Comparison of ENCODE assay signal across 11 cellular contexts in genomic region chr18:48345596-48345995, GRCh38.
DNase-seq lines count a peak whose midpoint lies in the region; ATAC-seq, FAIRE-seq and TF ChIP-seq lines count a peak whose summit lies in the region.
"Had no signal": no experiment of that assay in that cellular context is flagged by ENCODE, and none has a peak within 500 bp of the region (broad histone marks: within the 10 kb centered on the region; RNA-seq: fewer than 3 reads in every experiment).

No MANE protein-coding gene starts in this region.

- no peak overlapping the region for H4K8ac ChIP-seq in mesenchymal stem cell (ENCODE audit: low read length)

- no peaks in the 10 kb centered on the region for H3K79me1 ChIP-seq in mesenchymal stem cell (replicated peaks; ENCODE audit: low read length, poor library complexity, severe bottlenecking)

- CTCF ChIA-PET in Calu3 (lab: Charles Lee), result no interaction called here
- CTCF ChIA-PET in K562 (lab: Yijun Ruan, JAX; ENCODE audit: low intra/inter-chr PET ratio), result no interaction called here

- no peaks in the 10 kb centered on the region for H3K4me1 ChIP-seq in K562 (replicated peaks in 1 of 2; ENCODE audit: control insufficient read depth in 2 of 2, insufficient read depth in 2 of 2, low read length in 2 of 2)
- H3K4me1 ChIP-seq in mesenchymal stem cell (ENCODE audit: control insufficient read depth, insufficient read depth, low read depth, low read length), result no peaks in the 10 kb centered on the region
- no peaks in the 10 kb centered on the region for H3K4me1 ChIP-seq in kidney (ENCODE audit: control insufficient read depth in 1 of 2, insufficient read depth in 1 of 2, low read depth in 1 of 2, low read length in 2 of 2)

- no peak overlapping the region for H2BK120ac ChIP-seq in mesenchymal stem cell (ENCODE audit: low read depth, low read length)

- TF ChIP-seq POLR2A in K562 (conservative IDR thresholded peaks at IDR 0.05), result no peak

- TF ChIP-seq RAD21 in K562 (CRISPR knock-in tag; conservative IDR thresholded peaks at IDR 0.05 in 1 of 2, IDR thresholded peaks at IDR 0.05 in 1 of 2), result peak in 1 of 2 experiments; percentile 12; a peak in 1 of 4 replicates

- no peak overlapping the region for H3K14ac ChIP-seq in mesenchymal stem cell (ENCODE audit: low read length in 2 of 2)

- H3K4ac ChIP-seq in mesenchymal stem cell (ENCODE audit: low read depth in 1 of 2, low read length in 2 of 2), result no peak overlapping the region

- peaks cover 62% of the 10 kb centered on the region for H3K27me3 Mint-ChIP-seq in Calu3 (ENCODE audit: unreplicated experiment)
- H3K27me3 Mint-ChIP-seq: activated CD8-positive, alpha-beta T cell treated with anti-CD3 and anti-CD28 coated beads for 36 hours had no signal

- no peak overlapping the region for H3K4me2 ChIP-seq in K562 (ENCODE audit: insufficient read depth, low read length)
- no peak overlapping the region for H3K4me2 ChIP-seq in mesenchymal stem cell (ENCODE audit: low read length, poor library complexity, severe bottlenecking)

- H3K18ac ChIP-seq in mesenchymal stem cell (ENCODE audit: low read depth in 1 of 2, low read length in 2 of 2), result no peak overlapping the region

- H3K23ac ChIP-seq in mesenchymal stem cell (ENCODE audit: low read length in 2 of 2), result no peak overlapping the region

- no peak overlapping the region for H2BK12ac ChIP-seq in mesenchymal stem cell (ENCODE audit: low read length in 2 of 2)

- TF ChIP-seq EP300 in K562 (IDR thresholded peaks at IDR 0.05; ENCODE audit: low read length), result no peak

- H3K9me1 ChIP-seq in K562 (ENCODE audit: control insufficient read depth, insufficient read depth, low read length), result no peaks in the 10 kb centered on the region

- no peak overlapping the region for H4K91ac ChIP-seq in mesenchymal stem cell (ENCODE audit: low read length)

- intact Hi-C loops in Calu3 (cut with micrococcal nuclease; ENCODE audit: unreplicated experiment) (loop anchor here (2.0 kb wide), 2 partner anchors 115 to 315 kb away; no protein-coding TSS in a partner anchor), K562 (cut with micrococcal nuclease) (no loop called here), kidney (cut with DNase I) (no loop called here)

- H3K27me3 ChIP-seq in K562 (ENCODE audit: control insufficient read depth in 2 of 2, insufficient read depth in 2 of 2, low read length in 2 of 2) (no peaks in the 10 kb centered on the region; a peak in 1 of 5 replicates), mesenchymal stem cell (ENCODE audit: control insufficient read depth in 1 of 2, insufficient read depth in 1 of 2, low read length in 2 of 2) (peaks cover 4 to 31% of the 10 kb centered on the region in 2 experiments)

- no peak overlapping the region for H2AK5ac ChIP-seq in mesenchymal stem cell (ENCODE audit: low read length, severe bottlenecking)

- H3K9me3 ChIP-seq in K562 (replicated peaks; ENCODE audit: control insufficient read depth, insufficient read depth, low read depth, low read length), result no peaks in the 10 kb centered on the region
- H3K9me3 ChIP-seq in mesenchymal stem cell (ENCODE audit: control insufficient read depth, low read length), result no peaks in the 10 kb centered on the region
- H3K9me3 ChIP-seq in kidney (ENCODE audit: control insufficient read depth in 1 of 2, low read length in 2 of 2), result no peaks in the 10 kb centered on the region

- H3K4me3 ChIP-seq in K562, result no peak overlapping the region
- no peak overlapping the region for H3K4me3 ChIP-seq in mesenchymal stem cell (ENCODE audit: insufficient read depth in 1 of 2, low read depth in 1 of 2, low read length in 2 of 2)
- no peak overlapping the region for H3K4me3 ChIP-seq in kidney (ENCODE audit: low read length in 2 of 2)

- no peak overlapping the region for H2BK5ac ChIP-seq in mesenchymal stem cell (ENCODE audit: low read depth, low read length, poor library complexity, severe bottlenecking)

- 0% methylated on average over 2 of the region's 2 CpGs for WGBS in K562 (ENCODE audit: insufficient coverage, low coverage, missing lambda C conversion rate)
- 57% methylated on average over 2 of the region's 2 CpGs for WGBS in mesenchymal stem cell

- no peaks in the 10 kb centered on the region for H3K4me1 Mint-ChIP-seq in Calu3 (ENCODE audit: low read depth, unreplicated experiment)

- no peaks in the 10 kb centered on the region for H3K79me2 ChIP-seq in K562 (ENCODE audit: control insufficient read depth, insufficient read depth, low read length)

- BruUV-seq in Calu3 (replicated peaks; lab: Mats Ljungman, UMichigan), result no TSS peak
- no TSS peak for BruUV-seq in K562 (replicated peaks; lab: Mats Ljungman, UMichigan)

- in situ Hi-C loops in K562 (cut with MboI), result no loop called here

- FAIRE-seq in K562 (lab: Jason Lieb, UNC), result no peak
- FAIRE-seq in kidney (lab: Jason Lieb, UNC), result no peak

- no peak overlapping the region for H3K4me3 Mint-ChIP-seq in Calu3 (ENCODE audit: low read depth, unreplicated experiment)
- H3K4me3 Mint-ChIP-seq: activated CD8-positive, alpha-beta T cell treated with anti-CD3 and anti-CD28 coated beads for 36 hours had no signal

- H3K27ac Mint-ChIP-seq in Calu3 (ENCODE audit: unreplicated experiment), result no peak overlapping the region
- H3K27ac Mint-ChIP-seq: activated CD8-positive, alpha-beta T cell treated with anti-CD3 and anti-CD28 coated beads for 36 hours had no signal

- H3K36me3 ChIP-seq in K562 (ENCODE audit: control insufficient read depth, insufficient read depth, low read length) (no peaks in the 10 kb centered on the region), mesenchymal stem cell (ENCODE audit: control insufficient read depth in 1 of 2, insufficient read depth in 2 of 2, low read depth in 1 of 2, low read length in 2 of 2) (no peaks in the 10 kb centered on the region), kidney (ENCODE audit: control insufficient read depth in 1 of 2, insufficient read depth in 2 of 2, low read length in 2 of 2) (no peaks in the 10 kb centered on the region)

- H3K9ac ChIP-seq in K562 (ENCODE audit: insufficient read depth in 1 of 2, low read depth in 2 of 2, low read length in 2 of 2), result no peak overlapping the region
- H3K9ac ChIP-seq in mesenchymal stem cell (ENCODE audit: low read length), result no peak overlapping the region
- no peak overlapping the region for H3K9ac ChIP-seq in kidney (ENCODE audit: low read length in 2 of 2)

- ATAC-seq in K562 (no peak), GM21381 (IDR thresholded peaks at IDR 0.05; ENCODE audit: unreplicated experiment) (no peak)
- ATAC-seq: activated CD8-positive, alpha-beta T cell treated with anti-CD3 and anti-CD28 coated beads for 36 hours had no signal

- H2BK15ac ChIP-seq in mesenchymal stem cell (ENCODE audit: low read depth, poor library complexity, severe bottlenecking), result no peak overlapping the region

- H3K9me3 Mint-ChIP-seq in Calu3 (ENCODE audit: low read depth, unreplicated experiment), result no peaks in the 10 kb centered on the region
- H3K9me3 Mint-ChIP-seq: activated CD8-positive, alpha-beta T cell treated with anti-CD3 and anti-CD28 coated beads for 36 hours had no signal

- H2AFZ ChIP-seq in K562 (ENCODE audit: low read depth, low read length) (no peak overlapping the region), mesenchymal stem cell (ENCODE audit: low read depth, low read length) (no peak overlapping the region)

- H3K36me3 Mint-ChIP-seq in Calu3 (ENCODE audit: insufficient read depth, unreplicated experiment), result no peaks in the 10 kb centered on the region

- DNase-seq in Calu3 (peak; percentile 48), K562 (ENCODE audit: extremely low read depth in 1 of 4, low spot score in 3 of 4) (no peak), mesenchymal stem cell (peak; percentile 19), kidney (no peak), AG08396 (ENCODE audit: low spot score) (no peak)
- no peak for DNase-seq in activated CD4-positive, CD25-positive, alpha-beta regulatory T cell treated with anti-CD3 and anti-CD28 coated beads, Interleukin-2, amount 50 U/mL, for 72 hours
- DNase-seq: activated CD8-positive, alpha-beta T cell treated with anti-CD3 and anti-CD28 coated beads for 36 hours; effector CD4-positive, alpha-beta T cell; NCI-H1436 treated with DMSO at 0.1 percent for 48 hours had no signal

- H4K20me1 ChIP-seq in K562 (replicated peaks; ENCODE audit: control insufficient read depth, insufficient read depth, low read length), result 0 out of 2 replicates have a peak, but pooled peaks cover 2% of the 10 kb centered on the region

- POLR2A ChIA-PET in K562 (lab: Yijun Ruan, JAX), result no interaction called here

- TF ChIP-seq CTCF in Calu3 (IDR thresholded peaks at IDR 0.05; ENCODE audit: unreplicated experiment) (no peak), LNCAP (IDR thresholded peaks at IDR 0.05) (peak; percentile 62; the same call in 1 of the 2 replicates), K562 (IDR thresholded peaks at IDR 0.05 in 2 of 3, conservative IDR thresholded peaks at IDR 0.05 in 1 of 3; ENCODE audit: insufficient read depth in 2 of 3, low read depth in 1 of 3, low read length in 3 of 3) (peak in 2 of 3 experiments; percentile 10 to 12; a peak in 2 of 6 replicates), kidney (IDR thresholded peaks at IDR 0.05; ENCODE audit: borderline replicate concordance, extremely low read depth, insufficient read depth) (no peak)

- H3K27ac ChIP-seq in K562 (ENCODE audit: extremely low read depth, low read depth, low read length) (no peak overlapping the region), mesenchymal stem cell (ENCODE audit: low read length, poor library complexity, severe bottlenecking) (no peak overlapping the region), kidney (ENCODE audit: low read depth in 2 of 2, low read length in 2 of 2) (no peak overlapping the region)

TF ChIP-seq in K562, 482 proteins besides CTCF, POLR2A, EP300 and RAD21:
- TF ChIP-seq ELF2 (CRISPR knock-in tag; IDR thresholded peaks at IDR 0.05) (no peak), JUND (IDR thresholded peaks at IDR 0.05; ENCODE audit: borderline replicate concordance, low read depth, low read length) (no peak), JUND (tag; IDR thresholded peaks at IDR 0.05; ENCODE audit: borderline replicate concordance, low read depth, low read length) (no peak), NR3C1 (CRISPR knock-in tag; IDR thresholded peaks at IDR 0.05) (no peak), SMARCE1 (IDR thresholded peaks at IDR 0.05) (no peak), HBP1 (CRISPR knock-in tag; IDR thresholded peaks at IDR 0.05) (no peak)

Comparison
In these comparisons a context has a peak if more than half of its experiments do, and no peak if none do; other contexts are left out.
1. DNase-seq: peak in Calu3 (single experiment) and mesenchymal stem cell (single experiment); none in K562 (0 of 4), activated CD4-positive, CD25-positive, alpha-beta regulatory T cell treated with anti-CD3 and anti-CD28 coated beads, Interleukin-2, amount 50 U/mL, for 72 hours (single experiment), kidney (single experiment) and AG08396 (single experiment).
2. CTCF ChIP-seq: peak in LNCAP (single experiment) and K562 (2 of 3); none in Calu3 (single experiment) and kidney (single experiment).